ENCODE assay signal across 9 cellular contexts in the genomic region with DNA sequence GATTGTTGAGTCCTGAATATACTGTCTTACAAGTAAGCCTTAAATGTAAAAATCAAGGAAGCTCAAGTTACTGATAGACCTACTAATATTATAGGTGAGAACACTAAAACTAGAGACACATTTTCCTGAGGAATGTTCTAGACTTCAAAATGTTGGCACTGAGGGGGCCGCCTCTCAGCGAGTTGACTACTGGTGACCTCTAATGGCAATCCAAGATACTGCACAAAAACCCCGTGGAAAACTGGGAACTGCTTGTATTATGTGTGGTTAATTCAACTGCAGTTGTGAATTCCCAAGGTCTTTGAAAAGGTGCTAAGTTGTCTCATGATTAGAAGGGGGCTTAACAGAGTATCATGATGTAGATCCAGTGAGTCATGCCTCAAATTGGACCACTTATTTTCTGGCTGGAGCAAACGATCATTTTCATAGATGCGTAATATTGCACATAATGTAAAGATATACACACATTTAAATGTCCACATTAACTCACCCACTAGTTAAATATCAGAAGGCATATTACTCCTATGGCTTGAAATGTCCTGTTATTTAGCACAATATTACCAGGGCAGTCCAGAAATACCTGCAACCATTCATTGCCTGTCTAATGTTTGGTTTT.
DNase-seq lines count a peak whose midpoint lies in the region; ATAC-seq, FAIRE-seq and TF ChIP-seq lines count a peak whose summit lies in the region.
"Had no signal": no experiment of that assay in that cellular context is flagged by ENCODE, and none has a peak within 500 bp of the region (broad histone marks: within the 10 kb centered on the region; RNA-seq: fewer than 3 reads in every experiment).

No MANE protein-coding gene starts in this region.

- CTCF ChIA-PET in IMR-90 (lab: Yijun Ruan, JAX) = no interaction called here

- dilution Hi-C loops in IMR-90 (cut with HindIII; ENCODE audit: low sequenced_read_pairs, unreplicated experiment) = no loop called here

- ATAC-seq in IMR-90 (ENCODE audit: low read depth) = no peak
- no peak for ATAC-seq in GM18519 (IDR thresholded peaks at IDR 0.05; ENCODE audit: low FRiP score, unreplicated experiment)
- ATAC-seq in GM18517 (IDR thresholded peaks at IDR 0.05; ENCODE audit: unreplicated experiment) = no peak
- no peak for ATAC-seq in stimulated activated memory B cell treated with anti-CD40 and anti-IgM and Interleukin-4, amounts not matched to agents 10 μg/mL and 1 μg/mL and 100 μg/mL, for 72 hours

- H3K4me3 ChIP-seq in DOHH2 (ENCODE audit: low read length) (no peak overlapping the region), IMR-90 (ENCODE audit: insufficient read depth, low read depth, low read length) (no peak overlapping the region), astrocyte of the spinal cord (ENCODE audit: low read depth, low read length) (no peak overlapping the region)

- no peak for FAIRE-seq in GM12892 (lab: Jason Lieb, UNC)

- H3K36me3 ChIP-seq in DOHH2 (ENCODE audit: control insufficient read depth, low read length) = no peaks in the 10 kb centered on the region
- H3K36me3 ChIP-seq in IMR-90 (ENCODE audit: control insufficient read depth, insufficient read depth, low read length) = no peaks in the 10 kb centered on the region

- no peak overlapping the region for H2BK120ac ChIP-seq in IMR-90 (ENCODE audit: low read depth, low read length)

- H3K56ac ChIP-seq in IMR-90 (ENCODE audit: extremely low read depth, insufficient read depth, low read length) = no peak overlapping the region

- H3K4me1 Mint-ChIP-seq in stimulated activated memory B cell treated with anti-CD40 and anti-IgM and Interleukin-4, amounts not matched to agents 10 μg/mL and 1 μg/mL and 100 μg/mL, for 72 hours = no peaks in the 10 kb centered on the region

- no peak overlapping the region for H2AK5ac ChIP-seq in IMR-90 (ENCODE audit: low read depth, low read length)

- POLR2A ChIA-PET in IMR-90 (lab: Charles Lee; ENCODE audit: unreplicated experiment) = no interaction called here

- no peak overlapping the region for H2AFZ ChIP-seq in IMR-90 (replicated peaks; ENCODE audit: low read length, poor library complexity)

- no peak overlapping the region for H3K27ac Mint-ChIP-seq in stimulated activated memory B cell treated with anti-CD40 and anti-IgM and Interleukin-4, amounts not matched to agents 10 μg/mL and 1 μg/mL and 100 μg/mL, for 72 hours

- H3K27me3 ChIP-seq in DOHH2 (ENCODE audit: control insufficient read depth, low read length) (no peaks in the 10 kb centered on the region), IMR-90 (ENCODE audit: control insufficient read depth, insufficient read depth, low read length) (no peaks in the 10 kb centered on the region)

- H3K4me3 Mint-ChIP-seq in stimulated activated memory B cell treated with anti-CD40 and anti-IgM and Interleukin-4, amounts not matched to agents 10 μg/mL and 1 μg/mL and 100 μg/mL, for 72 hours = no peak overlapping the region

- no peak overlapping the region for H3K4ac ChIP-seq in IMR-90 (ENCODE audit: low read depth, low read length)

- peak; percentile 35; the same call in 1 of the 2 replicates for TF ChIP-seq RAD21 in IMR-90 (IDR thresholded peaks at IDR 0.05; ENCODE audit: low read length)

- TF ChIP-seq CTCF in DOHH2 (IDR thresholded peaks at IDR 0.05; ENCODE audit: low read depth, low read length, poor library complexity, severe bottlenecking) (peak; percentile 71), IMR-90 (conservative IDR thresholded peaks at IDR 0.05; ENCODE audit: low read depth, low read length) (peak; percentile 30; the same call in 1 of the 2 replicates), astrocyte of the spinal cord (IDR thresholded peaks at IDR 0.05; ENCODE audit: low read depth, low read length) (peak; percentile 46)

- H4K5ac ChIP-seq in IMR-90 (ENCODE audit: low read depth, low read length) = no peak overlapping the region

- no peaks in the 10 kb centered on the region for H3K79me2 ChIP-seq in DOHH2 (ENCODE audit: control insufficient read depth, low read length)

- H3K14ac ChIP-seq in IMR-90 (replicated peaks; ENCODE audit: low read depth, low read length) = no peak overlapping the region

- H4K8ac ChIP-seq in IMR-90 (ENCODE audit: low read depth in 2 of 2, low read length in 2 of 2) = no peak overlapping the region

- in situ Hi-C loops in IMR-90 (cut with MboI; ENCODE audit: low sequenced_read_pairs) (no loop called here), astrocyte of the spinal cord (cut with HindIII; ENCODE audit: low sequenced_read_pairs) (no loop called here)

- no peaks in the 10 kb centered on the region for H3K79me1 ChIP-seq in IMR-90 (ENCODE audit: low read depth in 1 of 2, low read length in 2 of 2)

- TF ChIP-seq POLR2A in IMR-90 (IDR thresholded peaks at IDR 0.05; ENCODE audit: low read depth, low read length) = no peak
- no peak for TF ChIP-seq POLR2A in GM12892 (IDR thresholded peaks at IDR 0.05; ENCODE audit: low read depth, low read length)

- H3F3A ChIP-seq in DOHH2 (ENCODE audit: control insufficient read depth, insufficient read depth) = no peaks in the 10 kb centered on the region

- no peak overlapping the region for H3K23ac ChIP-seq in IMR-90 (ENCODE audit: low read depth, low read length)

- BruUV-seq in IMR-90 (replicated peaks; lab: Mats Ljungman, UMichigan) = no TSS peak

- no peak overlapping the region for H2AK9ac ChIP-seq in IMR-90 (replicated peaks; ENCODE audit: low read depth, low read length, poor library complexity)

- no peak overlapping the region for H2BK15ac ChIP-seq in IMR-90 (ENCODE audit: low read depth, low read length)

- intact Hi-C loops in IMR-90 (cut with micrococcal nuclease) = no loop called here

- H4K91ac ChIP-seq in IMR-90 (ENCODE audit: insufficient read depth, low read depth, low read length) = no peak overlapping the region

- H3K9me3 Mint-ChIP-seq in stimulated activated memory B cell treated with anti-CD40 and anti-IgM and Interleukin-4, amounts not matched to agents 10 μg/mL and 1 μg/mL and 100 μg/mL, for 72 hours = no peaks in the 10 kb centered on the region

- 0% methylated on average over 2 of the region's 5 CpGs; no CpG with 5 or more reads in 1 of the 2 experiments for WGBS in IMR-90 (ENCODE audit: extremely low coverage in 2 of 2, insufficient read length in 1 of 2), 2 experiments

- H3K4me1 ChIP-seq in DOHH2 (ENCODE audit: control insufficient read depth, low read length) (no peaks in the 10 kb centered on the region), IMR-90 (ENCODE audit: control insufficient read depth, insufficient read depth, low read length) (no peaks in the 10 kb centered on the region)

- no peak overlapping the region for H3K18ac ChIP-seq in IMR-90 (ENCODE audit: low read depth, low read length)

- no peaks in the 10 kb centered on the region for H4K20me1 ChIP-seq in DOHH2 (ENCODE audit: control insufficient read depth, insufficient read depth, low read depth, low read length)
- H4K20me1 ChIP-seq in IMR-90 (ENCODE audit: insufficient read depth, low read length) = no peaks in the 10 kb centered on the region

- DNase-seq in IMR-90 (no peak), astrocyte of the spinal cord (ENCODE audit: low read depth, low spot score) (peak; percentile 3), medulla oblongata (ENCODE audit: extremely low spot score) (peak; percentile 23), GM12892 (ENCODE audit: insufficient read length) (no peak)

- H3K27ac ChIP-seq in DOHH2 (ENCODE audit: low read depth, low read length) (no peak overlapping the region), IMR-90 (ENCODE audit: insufficient read depth, low read length) (no peak overlapping the region)
- H3K27ac ChIP-seq: epithelial cell of prostate had no signal

- no peak overlapping the region for H3K4me2 ChIP-seq in DOHH2 (ENCODE audit: low read length)
- H3K4me2 ChIP-seq in IMR-90 (ENCODE audit: low read depth, low read length) = no peak overlapping the region

- H3K27me3 Mint-ChIP-seq in stimulated activated memory B cell treated with anti-CD40 and anti-IgM and Interleukin-4, amounts not matched to agents 10 μg/mL and 1 μg/mL and 100 μg/mL, for 72 hours = no peaks in the 10 kb centered on the region

- H3K9me3 ChIP-seq in DOHH2 (ENCODE audit: control insufficient read depth, insufficient read depth, low read length) = no peaks in the 10 kb centered on the region
- H3K9me3 ChIP-seq in IMR-90 (ENCODE audit: control insufficient read depth, insufficient read depth, low read length) = peaks cover 19% of the 10 kb centered on the region

- H2BK20ac ChIP-seq in IMR-90 (ENCODE audit: low read depth, low read length) = no peak overlapping the region

- H3K9me1 ChIP-seq in IMR-90 (ENCODE audit: insufficient read depth, low read length) = no peaks in the 10 kb centered on the region

- no peaks in the 10 kb centered on the region for H3K9me2 ChIP-seq in DOHH2 (replicated peaks; ENCODE audit: control insufficient read depth, low read length)

- no peak overlapping the region for H2BK5ac ChIP-seq in IMR-90 (ENCODE audit: low read depth, low read length, poor library complexity, severe bottlenecking)

- no peaks in the 10 kb centered on the region for H3K36me3 Mint-ChIP-seq in stimulated activated memory B cell treated with anti-CD40 and anti-IgM and Interleukin-4, amounts not matched to agents 10 μg/mL and 1 μg/mL and 100 μg/mL, for 72 hours

- H3K9ac ChIP-seq in IMR-90 (ENCODE audit: low read depth, low read length) = no peak overlapping the region

TF ChIP-seq in IMR-90, 13 proteins besides CTCF, POLR2A, EP300 and RAD21 (continues in another document):
- no peak for TF ChIP-seq MAFK (IDR thresholded peaks at IDR 0.05; ENCODE audit: low read depth, low read length)
- TF ChIP-seq MAZ (IDR thresholded peaks at IDR 0.05; ENCODE audit: borderline replicate concordance, low read depth, low read length) = no peak
- TF ChIP-seq CEBPB (IDR thresholded peaks at IDR 0.05; ENCODE audit: low read depth, low read length) = no peak
- TF ChIP-seq, protein P1, sequence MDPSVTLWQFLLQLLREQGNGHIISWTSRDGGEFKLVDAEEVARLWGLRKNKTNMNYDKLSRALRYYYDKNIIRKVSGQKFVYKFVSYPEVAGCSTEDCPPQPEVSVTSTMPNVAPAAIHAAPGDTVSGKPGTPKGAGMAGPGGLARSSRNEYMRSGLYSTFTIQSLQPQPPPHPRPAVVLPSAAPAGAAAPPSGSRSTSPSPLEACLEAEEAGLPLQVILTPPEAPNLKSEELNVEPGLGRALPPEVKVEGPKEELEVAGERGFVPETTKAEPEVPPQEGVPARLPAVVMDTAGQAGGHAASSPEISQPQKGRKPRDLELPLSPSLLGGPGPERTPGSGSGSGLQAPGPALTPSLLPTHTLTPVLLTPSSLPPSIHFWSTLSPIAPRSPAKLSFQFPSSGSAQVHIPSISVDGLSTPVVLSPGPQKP (IDR thresholded peaks at IDR 0.05; ENCODE audit: borderline replicate concordance, low read depth, low read length) = no peak
- no peak for TF ChIP-seq SMC3 (IDR thresholded peaks at IDR 0.05; ENCODE audit: low read depth, low read length)
- TF ChIP-seq CHD1 (IDR thresholded peaks at IDR 0.05; ENCODE audit: low read depth, low read length) = no peak
- TF ChIP-seq FOS (IDR thresholded peaks at IDR 0.05; ENCODE audit: low read depth, low read length) = no peak
- no peak for TF ChIP-seq NFE2L2 (IDR thresholded peaks at IDR 0.05; ENCODE audit: low read depth, low read length)
- no peak for TF ChIP-seq BHLHE40 (IDR thresholded peaks at IDR 0.05; ENCODE audit: low read depth, low read length)
- TF ChIP-seq RFX5 (IDR thresholded peaks at IDR 0.05; ENCODE audit: low read depth, low read length) = no peak
- TF ChIP-seq RCOR1 (IDR thresholded peaks at IDR 0.05; ENCODE audit: insufficient replicate concordance, low read length) = no peak

Comparison
In these comparisons a context has a peak if more than half of its experiments do, and no peak if none do; other contexts are left out.
1. DNase-seq: peak in astrocyte of the spinal cord (single experiment) and medulla oblongata (single experiment); none in IMR-90 (single experiment) and GM12892 (single experiment).
2. Peak in every context shown above with its lines, with median percentiles within 50 percentile points of each other: CTCF ChIP-seq.